14 cellular contexts compared by ENCODE assay signal in the genomic region with DNA sequence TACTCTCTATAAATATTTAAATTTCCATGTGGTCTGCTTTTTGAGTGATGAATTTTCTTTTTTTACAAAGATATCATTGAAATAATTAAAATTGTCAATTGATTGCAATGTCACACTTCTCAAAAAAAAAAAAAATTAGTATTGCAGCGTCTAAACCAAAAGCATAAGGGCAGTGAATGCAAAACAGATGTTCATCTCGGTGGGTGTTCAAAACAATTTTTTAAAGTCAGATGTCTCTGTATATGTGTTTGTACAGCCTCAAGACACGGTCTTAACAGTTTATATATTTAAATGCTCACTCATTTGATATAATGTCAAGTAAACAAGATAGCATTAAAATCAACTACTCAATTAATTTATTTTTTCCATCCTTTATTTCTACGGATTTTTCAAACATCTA. TPM values are rescaled to one million over a fixed set of nuclear protein-coding genes. Genes with fewer than 3 reads are reported as not detected.
A peak's percentile ranks its signal among the peaks of the same experiment; 100 is the strongest.
DNase-seq lines count a peak whose midpoint lies in the region; ATAC-seq and TF ChIP-seq lines count a peak whose summit lies in the region.
"Had no signal": no experiment of that assay in that cellular context is flagged by ENCODE, and none has a peak within 500 bp of the region (broad histone marks: within the 10 kb centered on the region; RNA-seq: fewer than 3 reads in every experiment).

No MANE protein-coding gene starts in this region.

- ATAC-seq in SK-N-SH treated with all-trans-retinoic acid at 6 μM for 48 hours, result peak; percentile 32; the same call in 2 of the 3 replicates
- no peak for ATAC-seq in left colon
- no peak for ATAC-seq in HG03378 (IDR thresholded peaks at IDR 0.05; ENCODE audit: unreplicated experiment)
- ATAC-seq: PC-3 had no signal

- H3K79me2 ChIP-seq in smooth muscle cell (ENCODE audit: low read depth), result no peaks in the 10 kb centered on the region

- no peak overlapping the region for H2AFZ ChIP-seq in smooth muscle cell (ENCODE audit: low read depth)

- no peak for TF ChIP-seq CTCF in fibroblast of the aortic adventitia (IDR thresholded peaks at IDR 0.05; ENCODE audit: insufficient read depth, low read length)
- no peak for TF ChIP-seq CTCF in smooth muscle cell (IDR thresholded peaks at IDR 0.05; ENCODE audit: borderline replicate concordance, insufficient read depth, poor library complexity, severe bottlenecking)

- 46% methylated on average over 4 of the region's 4 CpGs for WGBS in smooth muscle cell (ENCODE audit: low lambda C conversion rate)

- H3F3A ChIP-seq in smooth muscle cell (ENCODE audit: low read depth), result peaks cover 10% of the 10 kb centered on the region

- H3K36me3 ChIP-seq in smooth muscle cell (ENCODE audit: low read depth), result no peaks in the 10 kb centered on the region
- H3K36me3 ChIP-seq: BLaER1, HAP-1 had no signal

- no peaks in the 10 kb centered on the region for H3K9me3 ChIP-seq in smooth muscle cell (replicated peaks; ENCODE audit: low read depth)
- H3K9me3 ChIP-seq: BLaER1, HAP-1 had no signal

- intact Hi-C loops in left colon (cut with DNase I, micrococcal nuclease), result no loop called here

- peak overlapping the region; percentile 74 for H3K27ac ChIP-seq in smooth muscle cell (ENCODE audit: low read depth)
- H3K27ac ChIP-seq: BLaER1 had no signal

- H3K4me1 ChIP-seq in smooth muscle cell (ENCODE audit: low read depth), result peaks cover 19% of the 10 kb centered on the region
- H3K4me1 ChIP-seq: BLaER1 had no signal

- H3K9ac ChIP-seq in smooth muscle cell (ENCODE audit: low read depth), result no peak overlapping the region
- H3K9ac ChIP-seq: BLaER1 had no signal

- no peaks in the 10 kb centered on the region for H4K20me1 ChIP-seq in smooth muscle cell (ENCODE audit: low read depth)
- H4K20me1 ChIP-seq: BLaER1 had no signal

- H3K4me2 ChIP-seq in smooth muscle cell, result peak overlapping the region; percentile 73
- H3K4me2 ChIP-seq: BLaER1 had no signal

- H3K27me3 ChIP-seq in smooth muscle cell (ENCODE audit: low read depth), result no peaks in the 10 kb centered on the region
- H3K27me3 ChIP-seq: BLaER1 had no signal

- DNase-seq in NCI-H1694 treated with DMSO at 0.1 percent for 48 hours (lab: John Stamatoyannopoulos, UW) (peak; percentile 56), fibroblast of the aortic adventitia (ENCODE audit: low read depth) (peak; percentile 14), smooth muscle cell (lab: John Stamatoyannopoulos, UW; ENCODE audit: unreplicated experiment) (no peak), left colon (no peak), NCI-H2196 treated with DMSO at 0.1 percent for 48 hours (lab: John Stamatoyannopoulos, UW; ENCODE audit: unreplicated experiment) (no peak), CD1c-positive myeloid dendritic cell (ENCODE audit: extremely low spot score) (no peak)
- DNase-seq: NCI-H2081, NCI-H226, NCI-H526 treated with DMSO at 0.1 percent for 48 hours, PC-3 had no signal

- H3K4me3 ChIP-seq in fibroblast of the aortic adventitia (ENCODE audit: low read depth, low read length) (no peak overlapping the region), smooth muscle cell (no peak overlapping the region)
- H3K4me3 ChIP-seq: BLaER1, HAP-1 had no signal

TF ChIP-seq in SK-N-SH treated with all-trans-retinoic acid at 6 μM for 48 hours, 23 proteins besides CTCF, POLR2A, EP300 and RAD21:
- no peak for TF ChIP-seq ZNF70 (CRISPR knock-in tag; IDR thresholded peaks at IDR 0.05)
- no peak for TF ChIP-seq RARB (CRISPR knock-in tag; IDR thresholded peaks at IDR 0.05)
- no peak for TF ChIP-seq ZNF565 (CRISPR knock-in tag; conservative IDR thresholded peaks at IDR 0.05; ENCODE audit: low read depth)
- TF ChIP-seq ZC3H10 (CRISPR knock-in tag; IDR thresholded peaks at IDR 0.05), result no peak
- no peak for TF ChIP-seq ZFP30 (CRISPR knock-in tag; IDR thresholded peaks at IDR 0.05)
- TF ChIP-seq, protein P1, sequence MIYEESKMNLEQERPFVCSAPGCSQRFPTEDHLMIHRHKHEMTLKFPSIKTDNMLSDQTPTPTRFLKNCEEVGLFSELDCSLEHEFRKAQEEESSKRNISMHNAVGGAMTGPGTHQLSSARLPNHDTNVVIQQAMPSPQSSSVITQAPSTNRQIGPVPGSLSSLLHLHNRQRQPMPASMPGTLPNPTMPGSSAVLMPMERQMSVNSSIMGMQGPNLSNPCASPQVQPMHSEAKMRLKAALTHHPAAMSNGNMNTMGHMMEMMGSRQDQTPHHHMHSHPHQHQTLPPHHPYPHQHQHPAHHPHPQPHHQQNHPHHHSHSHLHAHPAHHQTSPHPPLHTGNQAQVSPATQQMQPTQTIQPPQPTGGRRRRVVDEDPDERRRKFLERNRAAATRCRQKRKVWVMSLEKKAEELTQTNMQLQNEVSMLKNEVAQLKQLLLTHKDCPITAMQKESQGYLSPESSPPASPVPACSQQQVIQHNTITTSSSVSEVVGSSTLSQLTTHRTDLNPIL (CRISPR knock-in tag; IDR thresholded peaks at IDR 0.05; ENCODE audit: low read depth), result no peak

RNA-seq across cellular contexts. Expression of gene PALLD, which starts 52.3 kb away (rescaled TPM):
- total RNA-seq in fibroblast of the aortic adventitia (ENCODE audit: low replicate concordance) (15.5 and 52.1 TPM in 2 replicates), smooth muscle cell (412 and 415 TPM in 2 replicates), left colon (100 to 1,000 TPM in 1 of 2 donors, 10 to 100 TPM in 1; 92.7 to 138 TPM)
- 354 and 360 TPM in 2 replicates for polyA plus RNA-seq in smooth muscle cell

Comparison
In these comparisons a context has a peak if more than half of its experiments do, and no peak if none do; other contexts are left out.
1. DNase-seq: peak in NCI-H1694 treated with DMSO at 0.1 percent for 48 hours (single experiment) and fibroblast of the aortic adventitia (single experiment); none in smooth muscle cell (single experiment), left colon (0 of 2), NCI-H2196 treated with DMSO at 0.1 percent for 48 hours (single experiment) and CD1c-positive myeloid dendritic cell (single experiment).